Comparison of ENCODE assay signal across 10 cellular contexts in genomic region chrX:15310117-15310516, GRCh38. TPM values are rescaled to one million over a fixed set of nuclear protein-coding genes. Genes with fewer than 3 reads are reported as not detected.
DNase-seq lines count a peak whose midpoint lies in the region; ATAC-seq and TF ChIP-seq lines count a peak whose summit lies in the region.
"Had no signal": no experiment of that assay in that cellular context is flagged by ENCODE, and none has a peak within 500 bp of the region (broad histone marks: within the 10 kb centered on the region; RNA-seq: fewer than 3 reads in every experiment).

No MANE protein-coding gene starts in this region.

- H3K4me1 Mint-ChIP-seq in GM23338, result no peaks in the 10 kb centered on the region

- TF ChIP-seq POLR2A in thyroid gland (IDR thresholded peaks at IDR 0.05), result no peak

- H4K20me1 ChIP-seq in SK-N-SH (ENCODE audit: insufficient read depth) (no peaks in the 10 kb centered on the region), GM23338 (replicated peaks; ENCODE audit: insufficient read depth) (no peaks in the 10 kb centered on the region)

- DNase-seq in SK-N-SH, result no peak
- DNase-seq in SK-MEL-5 (ENCODE audit: low read depth, low spot score), result peak; percentile 63
- DNase-seq in left ventricle myocardium inferior, result no peak
- DNase-seq in thyroid gland, result peak; percentile 41 to 52
- no peak for DNase-seq in middle frontal gyrus (ENCODE audit: extremely low spot score, low spot score)
- DNase-seq in posterior vena cava (ENCODE audit: low spot score), result no peak
- DNase-seq in GM23338 (ENCODE audit: low spot score), result no peak

- POLR2A ChIA-PET in SK-N-SH (lab: Yijun Ruan, JAX), result no interaction called here

- H3K27ac Mint-ChIP-seq in GM23338, result no peak overlapping the region
- H3K27ac Mint-ChIP-seq: dendritic cell treated with granulocyte-macrophage colony-stimulating factor and Interleukin-4, amounts not matched to agents 40 ng/mL and 50 ng/mL, for 4 days had no signal

- H3K4me3 ChIP-seq in SK-N-SH (ENCODE audit: low read depth in 2 of 2, low read length in 1 of 2) (no peak overlapping the region), left ventricle myocardium inferior (peak overlapping the region; percentile 62), thyroid gland (replicated peaks in 1 of 3) (no peak overlapping the region), GM23338 (no peak overlapping the region)

- no peaks in the 10 kb centered on the region for H3K4me1 ChIP-seq in SK-N-SH (ENCODE audit: control insufficient read depth in 1 of 2, insufficient read depth in 2 of 2, low read depth in 1 of 2, low read length in 1 of 2)
- H3K4me1 ChIP-seq in left ventricle myocardium inferior, result peaks cover 10% of the 10 kb centered on the region
- peaks cover 0 to 5% of the 10 kb centered on the region in 2 donors for H3K4me1 ChIP-seq in thyroid gland
- no peaks in the 10 kb centered on the region for H3K4me1 ChIP-seq in GM23338 (ENCODE audit: insufficient read depth)

- H3K36me3 Mint-ChIP-seq in GM23338 (ENCODE audit: low read depth), result no peaks in the 10 kb centered on the region

- H3K79me2 ChIP-seq in SK-N-SH (ENCODE audit: insufficient read depth) (no peaks in the 10 kb centered on the region), GM23338 (replicated peaks; ENCODE audit: insufficient read depth) (no peaks in the 10 kb centered on the region)

- H3F3A ChIP-seq in SK-N-SH (replicated peaks; ENCODE audit: insufficient read depth), result no peaks in the 10 kb centered on the region
- H3F3A ChIP-seq in GM23338 (replicated peaks; ENCODE audit: low read depth), result no peaks in the 10 kb centered on the region

- H3K9me2 ChIP-seq in SK-N-SH (no peaks in the 10 kb centered on the region), GM23338 (ENCODE audit: insufficient read depth) (no peaks in the 10 kb centered on the region)

- ATAC-seq in SK-N-SH treated with all-trans-retinoic acid at 6 μM for 48 hours, result peak; percentile 30; the same call in 2 of the 3 replicates
- no peak for ATAC-seq in GM23338

- H3K36me3 ChIP-seq in SK-N-SH (replicated peaks in 1 of 2; ENCODE audit: control insufficient read depth in 1 of 2, insufficient read depth in 2 of 2, low read length in 1 of 2) (no peaks in the 10 kb centered on the region), left ventricle myocardium inferior (no peaks in the 10 kb centered on the region), thyroid gland (no peaks in the 10 kb centered on the region), GM23338 (ENCODE audit: insufficient read depth) (no peaks in the 10 kb centered on the region)

- H3K27ac ChIP-seq in SK-N-SH (ENCODE audit: low read depth in 2 of 2, low read length in 1 of 2) (no peak overlapping the region), left ventricle myocardium inferior (replicated peaks) (peak overlapping the region; percentile 84), thyroid gland (peak overlapping the region; percentile 5 to 63 (median 43)), GM23338 (ENCODE audit: low read depth) (no peak overlapping the region)

- no peak overlapping the region for H2AFZ ChIP-seq in SK-N-SH (ENCODE audit: low read depth)
- H2AFZ ChIP-seq in GM23338, result no peak overlapping the region

- H3K27me3 Mint-ChIP-seq in GM23338 (ENCODE audit: insufficient read depth, low read depth, poor library complexity), result peaks cover 1% of the 10 kb centered on the region
- H3K27me3 Mint-ChIP-seq: dendritic cell treated with granulocyte-macrophage colony-stimulating factor and Interleukin-4, amounts not matched to agents 40 ng/mL and 50 ng/mL, for 4 days had no signal

- H3K27me3 ChIP-seq in SK-N-SH (ENCODE audit: insufficient read depth) (peaks cover 5% of the 10 kb centered on the region; the same call in 1 of the 2 replicates), left ventricle myocardium inferior (ENCODE audit: low read depth) (no peaks in the 10 kb centered on the region), thyroid gland (no peaks in the 10 kb centered on the region), GM23338 (ENCODE audit: insufficient read depth) (no peaks in the 10 kb centered on the region)

- no peak overlapping the region for H3K9ac ChIP-seq in SK-N-SH

- TF ChIP-seq RAD21 in SK-N-SH (IDR thresholded peaks at IDR 0.05; ENCODE audit: low read length), result no peak

- no peak overlapping the region for H3K4me3 Mint-ChIP-seq in GM23338
- H3K4me3 Mint-ChIP-seq: dendritic cell treated with granulocyte-macrophage colony-stimulating factor and Interleukin-4, amounts not matched to agents 40 ng/mL and 50 ng/mL, for 4 days had no signal

- 20% methylated on average over 3 of the region's 3 CpGs for WGBS in SK-N-SH (ENCODE audit: low lambda C conversion rate)
- 15 to 19% methylated on average over 3 of the region's 3 CpGs for WGBS in thyroid gland, 2 donors

- H3K4me2 ChIP-seq in SK-N-SH (no peak overlapping the region), GM23338 (no peak overlapping the region)

- no peak for TF ChIP-seq CTCF in SK-N-SH (IDR thresholded peaks at IDR 0.05)
- TF ChIP-seq CTCF in left ventricle myocardium inferior (IDR thresholded peaks at IDR 0.05; ENCODE audit: borderline replicate concordance), result no peak
- no peak for TF ChIP-seq CTCF in thyroid gland (IDR thresholded peaks at IDR 0.05)
- no peak for TF ChIP-seq CTCF in GM23338 (conservative IDR thresholded peaks at IDR 0.05; ENCODE audit: low read depth in 2 of 2)

- in situ Hi-C loops in SK-MEL-5 (cut with HindIII; ENCODE audit: low pct_unique_long_range_greater_than_20kb, low sequenced_read_pairs), result no loop called here

- CTCF ChIA-PET in SK-N-SH (lab: Yijun Ruan, JAX), result interaction anchor here (2.6 to 3.1 kb wide), 2 partner anchors 7 to 9 kb away, joined by 9 to 10 read pairs; no protein-coding TSS in a partner anchor

- H3K9me3 ChIP-seq in SK-N-SH (no peaks in the 10 kb centered on the region), left ventricle myocardium inferior (replicated peaks) (no peaks in the 10 kb centered on the region), thyroid gland (no peaks in the 10 kb centered on the region)

- intact Hi-C loops in left ventricle myocardium inferior (cut with micrococcal nuclease), result no loop called here
- intact Hi-C loops in thyroid gland (cut with DNase I), result no loop called here
- intact Hi-C loops in posterior vena cava (cut with DNase I), result no loop called here

- no peak for TF ChIP-seq EP300 in SK-N-SH (IDR thresholded peaks at IDR 0.05; ENCODE audit: borderline replicate concordance in 1 of 2, low read depth in 1 of 2, low read length in 1 of 2)

- H3K9me3 Mint-ChIP-seq in GM23338, result no peaks in the 10 kb centered on the region
- H3K9me3 Mint-ChIP-seq: dendritic cell treated with granulocyte-macrophage colony-stimulating factor and Interleukin-4, amounts not matched to agents 40 ng/mL and 50 ng/mL, for 4 days had no signal

TF ChIP-seq in SK-N-SH treated with all-trans-retinoic acid at 6 μM for 48 hours, 23 proteins besides CTCF, POLR2A, EP300 and RAD21:
- TF ChIP-seq ZNF70 (CRISPR knock-in tag; IDR thresholded peaks at IDR 0.05) (no peak), CSDC2 (CRISPR knock-in tag; IDR thresholded peaks at IDR 0.05) (no peak)

TF ChIP-seq in SK-N-SH, 30 proteins besides CTCF, POLR2A, EP300 and RAD21 (continues in another document):
- no peak for TF ChIP-seq FOXJ3 (CRISPR knock-in tag; IDR thresholded peaks at IDR 0.05)
- TF ChIP-seq TAF1 (IDR thresholded peaks at IDR 0.05; ENCODE audit: borderline replicate concordance, low read depth, low read length), result no peak
- no peak for TF ChIP-seq FOSL2 (IDR thresholded peaks at IDR 0.05; ENCODE audit: borderline replicate concordance, low read depth)
- no peak for TF ChIP-seq GABPA (IDR thresholded peaks at IDR 0.05; ENCODE audit: low read depth)
- no peak for TF ChIP-seq NRF1 (IDR thresholded peaks at IDR 0.05; ENCODE audit: low read depth, low read length)

TF ChIP-seq in GM23338, 12 proteins besides CTCF, POLR2A, EP300 and RAD21 (continues in another document):
- no peak for TF ChIP-seq CREB1 (CRISPR knock-in tag; IDR thresholded peaks at IDR 0.05; ENCODE audit: low read depth)
- TF ChIP-seq NANOG (IDR thresholded peaks at IDR 0.05; ENCODE audit: borderline replicate concordance), result no peak
- no peak for TF ChIP-seq EZH2phosphoT487 (IDR thresholded peaks at IDR 0.05; ENCODE audit: unreplicated experiment)
- no peak for TF ChIP-seq ZNF114 (CRISPR knock-in tag; IDR thresholded peaks at IDR 0.05)
- no peak for TF ChIP-seq JUNB (IDR thresholded peaks at IDR 0.05; ENCODE audit: unreplicated experiment)

RNA-seq across cellular contexts. Expression of gene ASB11, which starts 5.3 kb away (rescaled TPM):
- polyA plus RNA-seq in SK-N-SH (2012; rRNA removed), result not detected in 2 replicates
- not detected in 2 replicates for polyA plus RNA-seq in SK-N-SH (2012; cell fraction: cytosol; rRNA removed)
- not detected in 2 replicates for polyA plus RNA-seq in SK-N-SH (2012; cell fraction: nucleus; rRNA removed)
- 3.5 TPM in 2 replicates for total RNA-seq in SK-MEL-5 (2014; rRNA removed; shearing (Covaris generic))
- polyA plus RNA-seq in SK-MEL-5 (2015; cell fraction: cytosol; rRNA removed), result 0.96 and 1.5 TPM in 2 replicates
- 0.93 and 2.7 TPM in 2 replicates for polyA plus RNA-seq in SK-MEL-5 (2015; cell fraction: nucleus; rRNA removed)
- 116 TPM for total RNA-seq in left ventricle myocardium inferior
- under 1 TPM in 1 of 4 donors, not detected in 3; 0.20 TPM for total RNA-seq in thyroid gland
- not detected for total RNA-seq in posterior vena cava
- not detected in 2 replicates for total RNA-seq in GM23338 (2014; rRNA removed; shearing (Covaris generic))
- polyA plus RNA-seq in GM23338 (2016; fragmentation: Nextera tagmentation; extraction: Ambion mirVana), result not detected in 2 replicates
- total RNA-seq: kidney epithelial cell had no signal

RNA-seq across cellular contexts. Expression of gene PIGA, which starts 25.2 kb away (rescaled TPM):
- 2.8 and 2.9 TPM in 2 replicates for polyA plus RNA-seq in SK-N-SH (2012; rRNA removed)
- 2.8 and 3.0 TPM in 2 replicates for polyA plus RNA-seq in SK-N-SH (2012; cell fraction: cytosol; rRNA removed)
- 4.2 and 10.0 TPM in 2 replicates for polyA plus RNA-seq in SK-N-SH (2012; cell fraction: nucleus; rRNA removed)
- 22.0 and 26.3 TPM in 2 replicates for total RNA-seq in SK-MEL-5 (2014; rRNA removed; shearing (Covaris generic))
- 10.6 and 11.5 TPM in 2 replicates for polyA plus RNA-seq in SK-MEL-5 (2015; cell fraction: cytosol; rRNA removed)
- polyA plus RNA-seq in SK-MEL-5 (2015; cell fraction: nucleus; rRNA removed), result 69.3 and 73.2 TPM in 2 replicates
- total RNA-seq in left ventricle myocardium inferior, result 3.8 TPM
- total RNA-seq in thyroid gland, result 10 to 100 TPM; 12.1 to 27.2 (median 15.4) TPM
- 10 to 100 TPM; 11.4 to 11.9 TPM for total RNA-seq in posterior vena cava
- total RNA-seq in GM23338 (2014; rRNA removed; shearing (Covaris generic)), result 9.9 and 12.1 TPM in 2 replicates
- polyA plus RNA-seq in GM23338 (2016; fragmentation: Nextera tagmentation; extraction: Ambion mirVana), result 3.1 and 3.5 TPM in 2 replicates

RNA-seq across cellular contexts. Expression of gene ASB9, which starts 40.2 kb away (rescaled TPM):
- polyA plus RNA-seq in SK-N-SH (2012; rRNA removed) (2.5 and 3.4 TPM in 2 replicates), GM23338 (2016; fragmentation: Nextera tagmentation; extraction: Ambion mirVana) (0.37 TPM in 1 of 2 replicates, not detected in the other)
- 3.5 and 3.7 TPM in 2 replicates for polyA plus RNA-seq in SK-N-SH (2012; cell fraction: cytosol; rRNA removed)
- 2.3 and 4.1 TPM in 2 replicates for polyA plus RNA-seq in SK-N-SH (2012; cell fraction: nucleus; rRNA removed)
- 30.3 and 35.7 TPM in 2 replicates for total RNA-seq in SK-MEL-5 (2014; rRNA removed; shearing (Covaris generic))
- polyA plus RNA-seq in SK-MEL-5 (2015; cell fraction: cytosol; rRNA removed), result 35.1 and 45.2 TPM in 2 replicates
- 23.1 and 34.5 TPM in 2 replicates for polyA plus RNA-seq in SK-MEL-5 (2015; cell fraction: nucleus; rRNA removed)
- total RNA-seq in left ventricle myocardium inferior (1.3 TPM), thyroid gland (1 to 10 TPM; 1.4 to 3.0 (median 2.2) TPM), posterior vena cava (1 to 10 TPM; 1.4 to 2.3 TPM)
- 0.42 and 2.1 TPM in 2 replicates for total RNA-seq in GM23338 (2014; rRNA removed; shearing (Covaris generic))

Comparison
In these comparisons a context has a peak if more than half of its experiments do, and no peak if none do; other contexts are left out.
1. DNase-seq: peak in SK-MEL-5 (single experiment) and thyroid gland (2 of 2); none in SK-N-SH (single experiment), left ventricle myocardium inferior (single experiment), middle frontal gyrus (single experiment), posterior vena cava (single experiment) and GM23338 (single experiment).
2. H3K27ac ChIP-seq: peak in left ventricle myocardium inferior (single experiment) and thyroid gland (3 of 3); none in SK-N-SH (0 of 2) and GM23338 (single experiment).
3. RNA of gene ASB11, which starts 5.3 kb away (total RNA-seq): 116 TPM in left ventricle myocardium inferior (single experiment); 3.5 TPM in SK-MEL-5, 0.20 TPM in thyroid gland, not detected in posterior vena cava and not detected in GM23338; every median in the first group is over 10 times any median in the second.